ENCODE assay signal across 1 cellular context in the genomic region with DNA sequence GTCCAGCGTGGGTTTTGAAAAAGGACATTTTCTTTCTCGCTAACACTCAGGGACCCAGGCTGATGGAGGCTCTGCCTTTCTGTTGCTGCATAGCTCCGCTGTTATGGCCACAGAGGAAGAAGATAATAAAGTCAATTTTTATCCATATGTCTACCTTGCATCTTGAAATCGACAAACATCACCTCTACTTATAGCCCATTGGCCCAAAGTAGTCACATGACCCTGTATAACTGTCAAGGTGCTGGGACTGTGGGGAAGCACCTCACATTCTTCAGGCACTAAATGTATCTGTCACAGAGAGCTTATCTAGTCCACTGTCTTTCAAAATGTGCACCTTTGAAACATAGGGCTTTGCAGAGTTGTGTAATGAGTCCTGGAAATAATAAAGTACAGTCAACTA.
TF ChIP-seq lines count a peak whose summit lies in the region.

No MANE protein-coding gene starts in this region.

TF ChIP-seq in Ishikawa, 13 proteins besides CTCF, POLR2A, EP300 and RAD21:
- TF ChIP-seq REST (IDR thresholded peaks at IDR 0.05; ENCODE audit: low read depth) (no peak), EGR1 (IDR thresholded peaks at IDR 0.05) (no peak), ZBTB7A (IDR thresholded peaks at IDR 0.05; ENCODE audit: low read depth) (no peak), CEBPB (IDR thresholded peaks at IDR 0.05) (no peak)
- TF ChIP-seq, protein P1, sequence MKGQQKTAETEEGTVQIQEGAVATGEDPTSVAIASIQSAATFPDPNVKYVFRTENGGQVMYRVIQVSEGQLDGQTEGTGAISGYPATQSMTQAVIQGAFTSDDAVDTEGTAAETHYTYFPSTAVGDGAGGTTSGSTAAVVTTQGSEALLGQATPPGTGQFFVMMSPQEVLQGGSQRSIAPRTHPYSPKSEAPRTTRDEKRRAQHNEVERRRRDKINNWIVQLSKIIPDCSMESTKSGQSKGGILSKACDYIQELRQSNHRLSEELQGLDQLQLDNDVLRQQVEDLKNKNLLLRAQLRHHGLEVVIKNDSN (IDR thresholded peaks at IDR 0.05) = peak; percentile 26; the same call in 1 of the 2 replicates
